ENCODE assay signal across 8 cellular contexts in the genomic region with DNA sequence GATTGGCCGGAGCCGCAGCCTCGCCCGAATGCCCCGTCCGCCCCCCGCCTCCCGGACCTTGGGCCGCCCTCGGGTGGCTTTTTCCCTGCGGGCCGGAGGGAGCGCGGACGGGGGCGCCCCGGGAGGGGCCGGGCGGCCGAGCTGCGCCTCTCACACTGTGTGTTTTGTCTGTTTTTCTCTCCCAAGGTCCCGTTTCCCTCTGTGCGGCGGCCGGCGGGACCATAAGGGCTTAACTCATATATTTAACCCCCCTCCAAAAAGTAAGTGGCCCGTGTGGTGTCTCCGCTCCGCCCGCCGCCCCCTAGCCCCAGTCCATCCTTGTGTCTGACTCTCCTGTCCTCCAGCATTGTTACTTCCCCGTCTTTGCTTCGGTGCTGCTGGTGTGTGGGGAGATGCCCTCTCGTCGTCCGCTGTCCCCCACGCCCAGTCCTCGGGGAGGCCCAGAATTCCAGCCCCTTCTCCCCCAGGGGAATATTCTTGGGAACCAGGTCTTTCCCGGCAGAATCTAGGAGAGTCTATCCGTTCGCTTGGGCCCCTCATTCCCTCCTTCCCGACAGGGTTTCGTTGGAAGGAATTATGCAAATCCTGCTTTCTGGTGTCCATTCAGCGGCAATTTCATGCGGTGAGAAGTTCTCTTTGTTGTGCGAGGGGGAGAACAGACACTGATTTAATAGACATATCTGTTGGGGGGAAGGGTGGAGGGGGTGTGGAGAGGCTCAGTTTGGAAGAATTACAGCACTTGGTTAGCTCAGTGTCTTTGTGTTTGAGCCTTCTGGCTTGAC. TPM values are rescaled to one million over a fixed set of nuclear protein-coding genes. Genes with fewer than 3 reads are reported as not detected.
A peak's percentile ranks its signal among the peaks of the same experiment; 100 is the strongest.
DNase-seq lines count a peak whose midpoint lies in the region; ATAC-seq and TF ChIP-seq lines count a peak whose summit lies in the region.

No MANE protein-coding gene starts in this region.

- no peak for TF ChIP-seq POLR2A in esophagus muscularis mucosa (IDR thresholded peaks at IDR 0.05; ENCODE audit: low read depth)

- H3K4me1 ChIP-seq in esophagus muscularis mucosa (peaks cover 40 to 63% (median 57%) of the 10 kb centered on the region in 4 donors), aorta (ENCODE audit: control insufficient read depth in 1 of 2, insufficient read depth in 2 of 2, low read length in 2 of 2) (peaks cover 0 to 9% of the 10 kb centered on the region in 2 donors)

- H3K9me3 Mint-ChIP-seq in CD14-positive monocyte (peaks cover 0 to 1% (median 0%) of the 10 kb centered on the region in 7 donors), IgD-negative memory B cell (no peaks in the 10 kb centered on the region), naive B cell (no peaks in the 10 kb centered on the region)
- H3K9me3 Mint-ChIP-seq in activated CD4-positive, alpha-beta T cell treated with anti-CD3 and anti-CD28 coated beads, Interleukin-2, amount 10 ng/mL, durations not matched to agents 7 days and 5 days = no peaks in the 10 kb centered on the region

- H3K36me3 Mint-ChIP-seq in CD14-positive monocyte = peaks cover 2 to 9% of the 10 kb centered on the region in 2 donors
- no peaks in the 10 kb centered on the region for H3K36me3 Mint-ChIP-seq in IgD-negative memory B cell
- H3K36me3 Mint-ChIP-seq in activated CD4-positive, alpha-beta T cell treated with anti-CD3 and anti-CD28 coated beads, Interleukin-2, amount 10 ng/mL, durations not matched to agents 7 days and 5 days (ENCODE audit: low read depth) = peaks cover 9% of the 10 kb centered on the region
- H3K36me3 Mint-ChIP-seq in naive B cell = no peaks in the 10 kb centered on the region

- no peaks in the 10 kb centered on the region for H3K9me3 ChIP-seq in esophagus muscularis mucosa
- no peaks in the 10 kb centered on the region for H3K9me3 ChIP-seq in aorta (ENCODE audit: control insufficient read depth, low read length)

- H3K27me3 ChIP-seq in esophagus muscularis mucosa (no peaks in the 10 kb centered on the region), aorta (ENCODE audit: control insufficient read depth in 1 of 2, insufficient read depth in 2 of 2, low read length in 1 of 2) (no peaks in the 10 kb centered on the region)

- peak; percentile 6 for ATAC-seq in GM19438 (IDR thresholded peaks at IDR 0.05; ENCODE audit: low read depth, unreplicated experiment)
- no peak for ATAC-seq in naive B cell (ENCODE audit: low read depth in 2 of 2)
- ATAC-seq in aorta (ENCODE audit: low FRiP score) = peak; percentile 5

- H3K27me3 Mint-ChIP-seq in CD14-positive monocyte (ENCODE audit: low read depth in 3 of 3) (no peaks in the 10 kb centered on the region), IgD-negative memory B cell (no peaks in the 10 kb centered on the region), naive B cell (no peaks in the 10 kb centered on the region)
- no peaks in the 10 kb centered on the region for H3K27me3 Mint-ChIP-seq in activated CD4-positive, alpha-beta T cell treated with anti-CD3 and anti-CD28 coated beads, Interleukin-2, amount 10 ng/mL, durations not matched to agents 7 days and 5 days

- TF ChIP-seq EP300 in esophagus muscularis mucosa (IDR thresholded peaks at IDR 0.05) = no peak

- DNase-seq in CD14-positive monocyte (ENCODE audit: low spot score) = no peak
- peak; percentile 7 for DNase-seq in activated CD4-positive, alpha-beta T cell treated with anti-CD3 and anti-CD28 coated beads, Interleukin-2, amount 10 ng/mL, durations not matched to agents 7 days and 5 days
- DNase-seq in esophagus muscularis mucosa (ENCODE audit: extremely low spot score) = no peak
- peak; percentile 12 for DNase-seq in naive B cell
- peak in 1 of 2 donors; percentile 55 for DNase-seq in aorta
- DNase-seq in NCI-H446 treated with DMSO at 0.1 percent for 48 hours (lab: John Stamatoyannopoulos, UW) = no peak

- intact Hi-C loops in CD14-positive monocyte (cut with micrococcal nuclease) (loop anchor here (5.0 kb wide), 3 partner anchors 66 to 191 kb away; no protein-coding TSS in a partner anchor), esophagus muscularis mucosa (cut with DNase I) (loop anchor here (5.0 to 10.0 kb wide), 3 partner anchors 191 to 456 kb away; a partner anchor contains a TSS), aorta (cut with DNase I) (loop anchor here (2.0 to 10.0 kb wide), 7 partner anchors 191 to 791 kb away; a partner anchor contains a TSS)

- TF ChIP-seq CTCF in CD14-positive monocyte (IDR thresholded peaks at IDR 0.05) (no peak), esophagus muscularis mucosa (IDR thresholded peaks at IDR 0.05) (no peak)

- POLR2A ChIA-PET in activated CD4-positive, alpha-beta T cell treated with anti-CD3 and anti-CD28 coated beads, Interleukin-2, amount 10 ng/mL, durations not matched to agents 7 days and 5 days (lab: Charles Lee) = no interaction called here

- under 1% methylated on average over 38 of the region's 46 CpGs for WGBS in esophagus muscularis mucosa
- 1% methylated on average over 43 to 46 of the region's 46 CpGs for WGBS in aorta, 2 donors

- H3K4me1 Mint-ChIP-seq in CD14-positive monocyte (peaks cover 57% of the 10 kb centered on the region), IgD-negative memory B cell (peaks cover 43 to 51% (median 45%) of the 10 kb centered on the region in 3 donors), naive B cell (peaks cover 50 to 70% (median 60%) of the 10 kb centered on the region in 3 donors)
- H3K4me1 Mint-ChIP-seq in activated CD4-positive, alpha-beta T cell treated with anti-CD3 and anti-CD28 coated beads, Interleukin-2, amount 10 ng/mL, durations not matched to agents 7 days and 5 days = peaks cover 50% of the 10 kb centered on the region

- H3K4me3 ChIP-seq in esophagus muscularis mucosa (peak overlapping the region; percentile 82 to 100 (median 92)), aorta (ENCODE audit: low read length in 2 of 2) (peak overlapping the region; percentile 91 to 95)

- H3K27ac ChIP-seq in esophagus muscularis mucosa (replicated peaks in 1 of 4) (peak overlapping the region; percentile 94 to 98 (median 96)), aorta (ENCODE audit: low read depth in 1 of 2, low read length in 2 of 2) (no peak overlapping the region)

- H3K36me3 ChIP-seq in esophagus muscularis mucosa (no peaks in the 10 kb centered on the region), aorta (ENCODE audit: control insufficient read depth in 1 of 2, insufficient read depth in 2 of 2, low read length in 1 of 2) (no peaks in the 10 kb centered on the region)

- H3K4me3 Mint-ChIP-seq in CD14-positive monocyte (peak overlapping the region; percentile 96 to 97), IgD-negative memory B cell (peak overlapping the region; percentile 89 to 97 (median 95)), naive B cell (peak overlapping the region; percentile 89 to 97 (median 94))
- H3K4me3 Mint-ChIP-seq in activated CD4-positive, alpha-beta T cell treated with anti-CD3 and anti-CD28 coated beads, Interleukin-2, amount 10 ng/mL, durations not matched to agents 7 days and 5 days = peak overlapping the region; percentile 88

- H3K27ac Mint-ChIP-seq in CD14-positive monocyte (peak overlapping the region; percentile 84 to 96 (median 95)), IgD-negative memory B cell (peak overlapping the region; percentile 98 to 99 (median 98)), naive B cell (peak overlapping the region; percentile 81 to 98 (median 97))
- peak overlapping the region; percentile 91 for H3K27ac Mint-ChIP-seq in activated CD4-positive, alpha-beta T cell treated with anti-CD3 and anti-CD28 coated beads, Interleukin-2, amount 10 ng/mL, durations not matched to agents 7 days and 5 days

- CTCF ChIA-PET in activated CD4-positive, alpha-beta T cell treated with anti-CD3 and anti-CD28 coated beads, Interleukin-2, amount 10 ng/mL, durations not matched to agents 7 days and 5 days (lab: Charles Lee) = interaction anchor here (0.9 kb wide), 1 partner anchor 12 kb away, joined by 3 read pairs; no protein-coding TSS in a partner anchor

RNA-seq across cellular contexts. Expression of a gene that starts 1.3 kb away (rescaled TPM):
- polyA plus RNA-seq in CD14-positive monocyte (10 to 100 TPM in 1 of 2 donors, 1 to 10 TPM in 1; 10.0 to 11.8 TPM), IgD-negative memory B cell (19.8 TPM), naive B cell (ENCODE audit: low read depth in 6 of 6) (10 to 100 TPM; 26.7 to 68.2 (median 47.2) TPM), aorta (1 to 10 TPM; 2.4 to 2.7 TPM)
- total RNA-seq in activated CD4-positive, alpha-beta T cell treated with anti-CD3 and anti-CD28 coated beads, Interleukin-2, amount 10 ng/mL, durations not matched to agents 7 days and 5 days = 10 to 100 TPM; 31.1 to 32.0 TPM
- total RNA-seq in esophagus muscularis mucosa (10 to 100 TPM; 23.1 to 43.2 (median 29.4) TPM), aorta (10 to 100 TPM; 36.4 to 38.9 TPM)

Comparison
In these comparisons a context has a peak if more than half of its experiments do, and no peak if none do; other contexts are left out.
1. DNase-seq: peak in activated CD4-positive, alpha-beta T cell treated with anti-CD3 and anti-CD28 coated beads, Interleukin-2, amount 10 ng/mL, durations not matched to agents 7 days and 5 days (single experiment) and naive B cell (single experiment); none in CD14-positive monocyte (single experiment), esophagus muscularis mucosa (single experiment) and NCI-H446 treated with DMSO at 0.1 percent for 48 hours (single experiment).
2. ATAC-seq: peak in GM19438 (single experiment) and aorta (single experiment); none in naive B cell (0 of 2).
3. H3K27ac ChIP-seq: peak in esophagus muscularis mucosa (4 of 4); none in aorta (0 of 2).
4. Peak in every context shown above with its lines, with median percentiles within 50 percentile points of each other: H3K27ac Mint-ChIP-seq and H3K4me3 Mint-ChIP-seq.